9 cellular contexts compared by ENCODE assay signal in the genomic region with DNA sequence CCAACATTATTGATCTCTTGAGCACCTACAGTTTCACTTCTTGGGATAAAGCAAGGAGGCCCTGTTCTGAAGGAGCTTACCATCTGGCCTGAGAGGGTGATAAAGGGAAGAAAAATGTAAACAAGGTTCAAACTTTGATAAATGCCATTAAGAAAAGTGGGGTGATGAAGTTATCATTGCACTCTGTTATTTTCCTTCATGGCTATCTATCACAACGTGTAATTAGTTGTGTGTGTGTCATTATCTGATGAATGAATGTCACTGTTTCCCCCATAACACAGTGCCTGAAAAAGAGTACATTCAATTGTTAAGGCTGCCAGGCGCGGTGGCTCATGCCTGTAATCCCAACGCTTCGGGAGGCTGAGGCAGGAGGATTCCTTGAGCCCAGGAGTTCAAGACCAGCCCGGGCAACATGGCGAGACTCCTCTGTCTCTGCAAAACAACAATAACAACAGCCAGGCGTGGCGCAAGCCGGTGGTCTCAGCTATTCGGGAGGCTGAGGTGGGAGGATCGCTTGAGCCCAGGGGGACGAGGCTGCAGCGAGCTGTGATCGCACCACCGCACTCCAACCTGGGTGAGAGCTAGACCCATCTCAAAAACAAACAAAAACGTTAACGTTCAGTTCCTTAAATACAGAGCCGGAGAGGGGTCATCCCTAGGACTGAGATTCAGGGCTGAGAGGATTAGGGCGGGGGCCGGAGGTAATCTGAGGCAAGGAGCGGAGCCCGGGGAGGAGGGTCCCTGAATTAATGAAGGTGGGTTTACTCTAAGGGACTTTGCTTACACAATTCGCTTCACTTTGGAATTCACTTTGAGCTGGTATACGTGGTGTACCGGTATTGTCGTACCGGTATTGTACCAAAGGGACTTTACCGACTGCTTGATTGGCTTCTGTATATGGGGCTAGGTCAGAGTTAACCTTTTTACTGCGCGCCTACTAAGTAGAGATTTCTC. TPM values are rescaled to one million over a fixed set of nuclear protein-coding genes. Genes with fewer than 3 reads are reported as not detected.
A peak's percentile ranks its signal among the peaks of the same experiment; 100 is the strongest.
DNase-seq lines count a peak whose midpoint lies in the region; ATAC-seq and TF ChIP-seq lines count a peak whose summit lies in the region.
"Had no signal": no experiment of that assay in that cellular context is flagged by ENCODE, and none has a peak within 500 bp of the region (broad histone marks: within the 10 kb centered on the region; RNA-seq: fewer than 3 reads in every experiment).

No MANE protein-coding gene starts in this region.

- H3K4me3 ChIP-seq in AG09309 (ENCODE audit: control insufficient read depth, low read depth, low read length) (peak overlapping the region; percentile 68), HUES64 (ENCODE audit: low read length) (peak overlapping the region; percentile 93)

- H3K36me3 ChIP-seq in HUES64 (ENCODE audit: insufficient read depth, low read length) = peaks cover 48% of the 10 kb centered on the region

- TF ChIP-seq CTCF in AG09309 (IDR thresholded peaks at IDR 0.05; ENCODE audit: control insufficient read depth, insufficient read depth, low read depth, low read length, missing control alignments) = no peak
- TF ChIP-seq CTCF in chondrocyte (IDR thresholded peaks at IDR 0.05) = no peak

- H3K4me3 Mint-ChIP-seq in chondrocyte (ENCODE audit: unreplicated experiment) (peak overlapping the region; percentile 95), naive B cell (peak overlapping the region; percentile 91 to 98 (median 98))

- H3K9me3 Mint-ChIP-seq in chondrocyte (ENCODE audit: low read depth) (no peaks in the 10 kb centered on the region), naive B cell (no peaks in the 10 kb centered on the region)

- H3K27ac ChIP-seq in HUES64 (ENCODE audit: low read depth, low read length) = peak overlapping the region; percentile 64; the same call in 1 of the 2 replicates

- no peaks in the 10 kb centered on the region for H3K9me3 ChIP-seq in HUES64 (ENCODE audit: insufficient read depth, low read depth, low read length)

- peaks cover 29% of the 10 kb centered on the region for H3K4me1 Mint-ChIP-seq in chondrocyte (ENCODE audit: low read depth)
- H3K4me1 Mint-ChIP-seq in naive B cell = peaks cover 30 to 40% (median 35%) of the 10 kb centered on the region in 3 donors

- no peaks in the 10 kb centered on the region for H3K4me1 ChIP-seq in HUES64 (ENCODE audit: insufficient read depth, low read length)

- peaks cover 10% of the 10 kb centered on the region for H3K36me3 Mint-ChIP-seq in chondrocyte (ENCODE audit: low read depth)
- peaks cover 0 to 7% of the 10 kb centered on the region in 2 donors for H3K36me3 Mint-ChIP-seq in naive B cell

- H3K27me3 Mint-ChIP-seq in chondrocyte (ENCODE audit: low read depth) (no peaks in the 10 kb centered on the region), naive B cell (no peaks in the 10 kb centered on the region)

- H3K27me3 ChIP-seq in HUES64 (ENCODE audit: insufficient read depth, low read length) = no peaks in the 10 kb centered on the region

- 52% methylated on average over 30 of the region's 31 CpGs for WGBS in HUES64

- peak overlapping the region; percentile 94 for H3K27ac Mint-ChIP-seq in chondrocyte (ENCODE audit: unreplicated experiment)
- H3K27ac Mint-ChIP-seq in naive B cell = peak overlapping the region; percentile 42 to 87 (median 76)

- DNase-seq in AG09309 (ENCODE audit: low read depth) = no peak
- DNase-seq in chondrocyte (ENCODE audit: low spot score) = no peak
- no peak for DNase-seq in naive B cell
- no peak for DNase-seq in cerebellum (ENCODE audit: low spot score)
- DNase-seq in anterior cingulate cortex (lab: John Stamatoyannopoulos, UW) = no peak
- no peak for DNase-seq in NCI-H1417 treated with DMSO at 0.1 percent for 48 hours (lab: John Stamatoyannopoulos, UW)
- DNase-seq in stimulated activated CD4-positive, alpha-beta T cell treated with anti-CD3 and anti-CD28 coated beads, Interleukin-4, amount 100 ng/mL, for 24 hours = no peak

- peak overlapping the region; percentile 84 for H3K9ac ChIP-seq in HUES64 (ENCODE audit: low read depth, low read length)

- no peak for ATAC-seq in naive B cell (ENCODE audit: low read depth in 2 of 2)

RNA-seq across cellular contexts. Expression of a gene that starts 0.9 kb away (rescaled TPM):
- 215 TPM for polyA plus RNA-seq in HUES64 (2013, experiment 1 of 2)
- 188 TPM for polyA plus RNA-seq in HUES64 (2013, experiment 2 of 2)
- total RNA-seq in chondrocyte (72.2 to 106 TPM (median 74.1 TPM) in 3 replicates), cerebellum (55.8 TPM)
- 100 to 1,000 TPM; 212 to 320 (median 229) TPM for polyA plus RNA-seq in naive B cell (ENCODE audit: low read depth in 6 of 6)

RNA-seq across cellular contexts. Expression of a gene that starts 22.0 kb away (rescaled TPM):
- 39.8 TPM for polyA plus RNA-seq in HUES64 (2013, experiment 1 of 2)
- polyA plus RNA-seq in HUES64 (2013, experiment 2 of 2) = 42.5 TPM
- total RNA-seq in chondrocyte (24.4 to 27.7 TPM (median 26.8 TPM) in 3 replicates), cerebellum (22.0 TPM)
- 10 to 100 TPM; 36.2 to 82.3 (median 40.3) TPM for polyA plus RNA-seq in naive B cell (ENCODE audit: low read depth in 6 of 6)

RNA-seq across cellular contexts. Expression of a gene that starts 34.4 kb away (rescaled TPM):
- not detected for polyA plus RNA-seq in HUES64 (2013, experiment 1 of 2)
- polyA plus RNA-seq in HUES64 (2013, experiment 2 of 2) = not detected
- not detected in 3 replicates for total RNA-seq in chondrocyte
- polyA plus RNA-seq in naive B cell (ENCODE audit: low read depth in 6 of 6) = not detected
- not detected for total RNA-seq in cerebellum
- total RNA-seq: T-helper 1 cell treated with Interleukin-12 subunit alpha and Interleukin-12 subunit beta and Interleukin-4 antibody, amounts not matched to agents 30 ng/mL and 1 ng/mL, for 36 hours had no signal

RNA-seq across cellular contexts. Expression of a gene that starts 39.4 kb away (rescaled TPM):
- 15.7 TPM for polyA plus RNA-seq in HUES64 (2013, experiment 1 of 2)
- polyA plus RNA-seq in HUES64 (2013, experiment 2 of 2) = 15.7 TPM
- 0.27 to 0.44 TPM (median 0.32 TPM) in 3 replicates for total RNA-seq in chondrocyte
- 10 to 100 TPM in 1 of 6 donors, 1 to 10 TPM in 4, under 1 TPM in 1; 0.63 to 10.1 (median 3.5) TPM for polyA plus RNA-seq in naive B cell (ENCODE audit: low read depth in 6 of 6)
- 10.8 TPM for total RNA-seq in cerebellum

RNA-seq across cellular contexts. Expression of a gene that starts 51.6 kb away (rescaled TPM):
- 399 TPM for polyA plus RNA-seq in HUES64 (2013, experiment 1 of 2)
- polyA plus RNA-seq in HUES64 (2013, experiment 2 of 2) = 387 TPM
- total RNA-seq in chondrocyte (152 to 215 TPM (median 156 TPM) in 3 replicates), cerebellum (37.9 TPM)
- 10 to 100 TPM; 33.3 to 65.8 (median 51.7) TPM for polyA plus RNA-seq in naive B cell (ENCODE audit: low read depth in 6 of 6)
